1 cellular context compared by ENCODE assay signal in genomic region chr1:203028784-203029553, GRCh38.
TF ChIP-seq lines count a peak whose summit lies in the region.

No MANE protein-coding gene starts in this region.

TF ChIP-seq in HepG2, 621 proteins besides CTCF, POLR2A, EP300 and RAD21:
- TF ChIP-seq SIX1 (CRISPR knock-in tag; IDR thresholded peaks at IDR 0.05; ENCODE audit: borderline replicate concordance) = no peak
- TF ChIP-seq, protein P1, sequence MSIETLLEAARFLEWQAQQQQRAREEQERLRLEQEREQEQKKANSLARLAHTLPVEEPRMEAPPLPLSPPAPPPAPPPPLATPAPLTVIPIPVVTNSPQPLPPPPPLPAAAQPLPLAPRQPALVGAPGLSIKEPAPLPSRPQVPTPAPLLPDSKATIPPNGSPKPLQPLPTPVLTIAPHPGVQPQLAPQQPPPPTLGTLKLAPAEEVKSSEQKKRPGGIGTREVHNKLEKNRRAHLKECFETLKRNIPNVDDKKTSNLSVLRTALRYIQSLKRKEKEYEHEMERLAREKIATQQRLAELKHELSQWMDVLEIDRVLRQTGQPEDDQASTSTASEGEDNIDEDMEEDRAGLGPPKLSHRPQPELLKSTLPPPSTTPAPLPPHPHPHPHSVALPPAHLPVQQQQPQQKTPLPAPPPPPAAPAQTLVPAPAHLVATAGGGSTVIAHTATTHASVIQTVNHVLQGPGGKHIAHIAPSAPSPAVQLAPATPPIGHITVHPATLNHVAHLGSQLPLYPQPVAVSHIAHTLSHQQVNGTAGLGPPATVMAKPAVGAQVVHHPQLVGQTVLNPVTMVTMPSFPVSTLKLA (IDR thresholded peaks at IDR 0.05) = peak; percentile 70
- no peak for TF ChIP-seq ZNF792 (CRISPR knock-in tag; IDR thresholded peaks at IDR 0.05)
- no peak for TF ChIP-seq SRF (IDR thresholded peaks at IDR 0.05; ENCODE audit: low read depth, low read length)
- TF ChIP-seq RARA (CRISPR knock-in tag; IDR thresholded peaks at IDR 0.05) = no peak
- TF ChIP-seq ZNF543 (CRISPR knock-in tag; IDR thresholded peaks at IDR 0.05) = no peak
- no peak for TF ChIP-seq PHF21A (CRISPR knock-in tag; IDR thresholded peaks at IDR 0.05)
